9 cellular contexts compared by ENCODE assay signal in the genomic region with DNA sequence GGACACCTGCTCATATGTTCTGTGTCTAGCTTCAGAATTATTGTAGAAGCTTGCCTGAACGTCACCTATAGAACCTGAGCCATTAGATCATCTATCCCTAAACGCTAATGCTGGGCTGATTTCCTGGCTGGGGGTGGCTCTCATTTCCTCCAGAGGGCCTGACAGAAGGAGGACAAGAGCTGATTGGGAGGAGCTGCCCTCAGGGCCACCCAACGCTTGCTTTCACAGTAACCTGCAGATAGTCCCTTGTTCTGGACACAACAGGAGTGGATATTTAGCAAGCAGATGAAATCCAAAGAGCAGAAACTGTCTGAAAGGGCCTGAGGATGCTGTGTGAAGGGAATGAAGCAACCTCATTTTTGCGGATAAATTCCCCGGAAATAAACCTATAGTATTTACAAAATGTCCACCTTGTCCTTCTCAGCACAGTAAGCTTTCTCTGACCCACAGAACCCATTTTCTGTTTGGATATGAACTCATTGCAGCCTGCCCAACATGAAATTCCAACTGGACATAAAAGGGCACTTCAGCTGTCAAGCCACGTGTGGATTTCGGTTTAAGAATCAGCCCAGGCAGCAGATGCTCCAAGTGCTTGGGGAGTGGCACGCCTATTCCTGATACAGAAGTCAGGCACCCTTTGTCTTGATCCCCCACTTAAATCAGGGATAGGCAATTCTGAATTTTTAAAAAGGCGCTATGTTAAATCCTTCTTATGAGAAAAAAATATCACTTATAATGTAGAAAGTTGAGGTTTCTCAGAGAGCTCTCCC. TPM values are rescaled to one million over a fixed set of nuclear protein-coding genes. Genes with fewer than 3 reads are reported as not detected.
A peak's percentile ranks its signal among the peaks of the same experiment; 100 is the strongest.
DNase-seq lines count a peak whose midpoint lies in the region; ATAC-seq and TF ChIP-seq lines count a peak whose summit lies in the region.
"Had no signal": no experiment of that assay in that cellular context is flagged by ENCODE, and none has a peak within 500 bp of the region (broad histone marks: within the 10 kb centered on the region; RNA-seq: fewer than 3 reads in every experiment).

No MANE protein-coding gene starts in this region.

- DNase-seq in Ammon's horn (ENCODE audit: low spot score) = peak; percentile 28
- DNase-seq in NCI-H187 treated with DMSO at 0.1 percent for 48 hours (lab: John Stamatoyannopoulos, UW) = peak; percentile 85
- peak; percentile 63 for DNase-seq in cerebellar cortex (ENCODE audit: low spot score)
- DNase-seq: activated T-cell treated with anti-CD3 and anti-CD28 coated beads for 4 hours had no signal

- H3K27ac ChIP-seq in neural cell (ENCODE audit: low read length) = peak overlapping the region; percentile 94

- no peak for TF ChIP-seq RAD21 in neural cell (conservative IDR thresholded peaks at IDR 0.05)

- H3K27me3 ChIP-seq in neural cell (ENCODE audit: insufficient read depth, low read depth, low read length) = no peaks in the 10 kb centered on the region

- no peak for TF ChIP-seq POLR2A in GM18505 (IDR thresholded peaks at IDR 0.05; ENCODE audit: borderline replicate concordance, extremely low read depth, insufficient read depth, insufficient read length)

- no peaks in the 10 kb centered on the region for H4K20me1 ChIP-seq in neural cell (ENCODE audit: insufficient read depth)

- no peaks in the 10 kb centered on the region for H3K9me3 ChIP-seq in neural cell (ENCODE audit: low read length)

- TF ChIP-seq EP300 in neural cell (conservative IDR thresholded peaks at IDR 0.05; ENCODE audit: poor library complexity, severe bottlenecking) = no peak

- ATAC-seq in GM19324 (IDR thresholded peaks at IDR 0.05; ENCODE audit: low FRiP score, unreplicated experiment) (no peak), HG02885 (IDR thresholded peaks at IDR 0.05; ENCODE audit: poor library complexity, unreplicated experiment) (no peak), GM18505 (IDR thresholded peaks at IDR 0.05; ENCODE audit: unreplicated experiment) (no peak), GM18511 (IDR thresholded peaks at IDR 0.05; ENCODE audit: unreplicated experiment) (no peak)

- peak overlapping the region; percentile 70 for H3K4me3 ChIP-seq in neural cell (ENCODE audit: low read length)

- H3K36me3 ChIP-seq in neural cell (ENCODE audit: insufficient read depth, low read length) = no peaks in the 10 kb centered on the region

- peaks cover 4% of the 10 kb centered on the region for H3F3A ChIP-seq in neural cell (ENCODE audit: insufficient read depth, low read length, poor library complexity, severe bottlenecking)

- H3K9me2 ChIP-seq in neural cell (ENCODE audit: insufficient read depth, low read length) = no peaks in the 10 kb centered on the region

- peak overlapping the region; percentile 93 for H3K4me2 ChIP-seq in neural cell (ENCODE audit: low read length)

- TF ChIP-seq CTCF in neural cell (IDR thresholded peaks at IDR 0.05; ENCODE audit: poor library complexity, severe bottlenecking) = no peak

- peaks cover 80% of the 10 kb centered on the region for H3K79me2 ChIP-seq in neural cell (replicated peaks; ENCODE audit: insufficient read depth, low read length)

- H3K9ac ChIP-seq in neural cell (ENCODE audit: low read length) = peak overlapping the region; percentile 81

- H2AFZ ChIP-seq in neural cell (ENCODE audit: low read depth, low read length) = no peak overlapping the region

TF ChIP-seq in neural cell, 6 proteins besides CTCF, POLR2A, EP300 and RAD21:
- TF ChIP-seq TAF1 (IDR thresholded peaks at IDR 0.05; ENCODE audit: low read depth) (no peak), POLR2AphosphoS5 (IDR thresholded peaks at IDR 0.05) (no peak)
- TF ChIP-seq, protein P1, sequence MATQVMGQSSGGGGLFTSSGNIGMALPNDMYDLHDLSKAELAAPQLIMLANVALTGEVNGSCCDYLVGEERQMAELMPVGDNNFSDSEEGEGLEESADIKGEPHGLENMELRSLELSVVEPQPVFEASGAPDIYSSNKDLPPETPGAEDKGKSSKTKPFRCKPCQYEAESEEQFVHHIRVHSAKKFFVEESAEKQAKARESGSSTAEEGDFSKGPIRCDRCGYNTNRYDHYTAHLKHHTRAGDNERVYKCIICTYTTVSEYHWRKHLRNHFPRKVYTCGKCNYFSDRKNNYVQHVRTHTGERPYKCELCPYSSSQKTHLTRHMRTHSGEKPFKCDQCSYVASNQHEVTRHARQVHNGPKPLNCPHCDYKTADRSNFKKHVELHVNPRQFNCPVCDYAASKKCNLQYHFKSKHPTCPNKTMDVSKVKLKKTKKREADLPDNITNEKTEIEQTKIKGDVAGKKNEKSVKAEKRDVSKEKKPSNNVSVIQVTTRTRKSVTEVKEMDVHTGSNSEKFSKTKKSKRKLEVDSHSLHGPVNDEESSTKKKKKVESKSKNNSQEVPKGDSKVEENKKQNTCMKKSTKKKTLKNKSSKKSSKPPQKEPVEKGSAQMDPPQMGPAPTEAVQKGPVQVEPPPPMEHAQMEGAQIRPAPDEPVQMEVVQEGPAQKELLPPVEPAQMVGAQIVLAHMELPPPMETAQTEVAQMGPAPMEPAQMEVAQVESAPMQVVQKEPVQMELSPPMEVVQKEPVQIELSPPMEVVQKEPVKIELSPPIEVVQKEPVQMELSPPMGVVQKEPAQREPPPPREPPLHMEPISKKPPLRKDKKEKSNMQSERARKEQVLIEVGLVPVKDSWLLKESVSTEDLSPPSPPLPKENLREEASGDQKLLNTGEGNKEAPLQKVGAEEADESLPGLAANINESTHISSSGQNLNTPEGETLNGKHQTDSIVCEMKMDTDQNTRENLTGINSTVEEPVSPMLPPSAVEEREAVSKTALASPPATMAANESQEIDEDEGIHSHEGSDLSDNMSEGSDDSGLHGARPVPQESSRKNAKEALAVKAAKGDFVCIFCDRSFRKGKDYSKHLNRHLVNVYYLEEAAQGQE (IDR thresholded peaks at IDR 0.05; ENCODE audit: borderline replicate concordance) = peak; percentile 28

RNA-seq across cellular contexts. Expression of a gene that starts 32.8 kb away (rescaled TPM):
- polyA plus RNA-seq in neural cell = 56.2 and 63.0 TPM in 2 replicates
- 26.5 and 29.0 TPM in 2 replicates for polyA minus RNA-seq in neural cell

RNA-seq across cellular contexts. Expression of a gene that starts 43.2 kb away (rescaled TPM):
- polyA plus RNA-seq in neural cell = 14,333 and 15,501 TPM in 2 replicates
- 7,980 and 9,115 TPM in 2 replicates for polyA minus RNA-seq in neural cell

Comparison
In these comparisons a context has a peak if more than half of its experiments do, and no peak if none do; other contexts are left out.
1. DNase-seq: peak in every context shown above with its lines; median percentile 85 in NCI-H187 treated with DMSO at 0.1 percent for 48 hours; 63 in cerebellar cortex; 28 in Ammon's horn.